Comparison of ENCODE assay signal across 24 cellular contexts in genomic region chr1:215022204-215022603, GRCh38.
DNase-seq lines count a peak whose midpoint lies in the region; TF ChIP-seq lines count a peak whose summit lies in the region.
"Had no signal": no experiment of that assay in that cellular context is flagged by ENCODE, and none has a peak within 500 bp of the region (broad histone marks: within the 10 kb centered on the region; RNA-seq: fewer than 3 reads in every experiment).

No MANE protein-coding gene starts in this region.

- TF ChIP-seq POLR2A in uterus (IDR thresholded peaks at IDR 0.05) = no peak

- H2AFZ ChIP-seq in SK-N-SH (ENCODE audit: low read depth) (peak overlapping the region; percentile 58; the same call in 1 of the 2 replicates), osteoblast (ENCODE audit: low read length) (peak overlapping the region; percentile 70)

- no peaks in the 10 kb centered on the region for H3K36me3 ChIP-seq in SK-N-SH (replicated peaks in 1 of 2; ENCODE audit: control insufficient read depth in 1 of 2, insufficient read depth in 2 of 2, low read length in 1 of 2)
- H3K36me3 ChIP-seq in osteoblast (ENCODE audit: insufficient read depth, low read length) = no peaks in the 10 kb centered on the region
- no peaks in the 10 kb centered on the region for H3K36me3 ChIP-seq in uterus
- H3K36me3 ChIP-seq: esophagus squamous epithelium, neutrophil had no signal

- H3F3A ChIP-seq in SK-N-SH (replicated peaks; ENCODE audit: insufficient read depth) = no peaks in the 10 kb centered on the region

- H3K27ac ChIP-seq in SK-N-SH (ENCODE audit: low read depth in 2 of 2, low read length in 1 of 2) (peak overlapping the region in 1 of 2 experiments; percentile 82; a peak in 2 of 4 replicates), osteoblast (ENCODE audit: low read depth, low read length) (peak overlapping the region; percentile 78), uterus (peak overlapping the region; percentile 39 to 67)
- H3K27ac ChIP-seq: KMS-11, neutrophil, psoas muscle had no signal

- WGBS in SK-N-SH (ENCODE audit: low lambda C conversion rate) = 13% methylated on average over 1 of the region's 1 CpG

- peak overlapping the region; percentile 11; the same call in 1 of the 2 replicates for H3K4me2 ChIP-seq in SK-N-SH
- H3K4me2 ChIP-seq in osteoblast (ENCODE audit: insufficient read depth, low read length) = peak overlapping the region; percentile 66
- H3K4me2 ChIP-seq: KMS-11 had no signal

- POLR2A ChIA-PET in SK-N-SH (lab: Yijun Ruan, JAX) = no interaction called here

- H3K27me3 ChIP-seq in SK-N-SH (ENCODE audit: insufficient read depth) (no peaks in the 10 kb centered on the region), osteoblast (ENCODE audit: insufficient read depth, low read length) (no peaks in the 10 kb centered on the region), uterus (no peaks in the 10 kb centered on the region)
- H3K27me3 ChIP-seq: esophagus squamous epithelium, neutrophil had no signal

- H4K20me1 ChIP-seq in SK-N-SH (ENCODE audit: insufficient read depth) (no peaks in the 10 kb centered on the region), osteoblast (ENCODE audit: insufficient read depth, low read length) (no peaks in the 10 kb centered on the region)

- no peak overlapping the region for H3K9ac ChIP-seq in SK-N-SH
- H3K9ac ChIP-seq: KMS-11 had no signal

- no peak for TF ChIP-seq EP300 in SK-N-SH (IDR thresholded peaks at IDR 0.05; ENCODE audit: borderline replicate concordance in 1 of 2, low read depth in 1 of 2, low read length in 1 of 2)

- intact Hi-C loops in uterus (cut with DNase I; ENCODE audit: low total_unique reads) = no loop called here

- no peak for TF ChIP-seq RAD21 in SK-N-SH (IDR thresholded peaks at IDR 0.05; ENCODE audit: low read length)

- TF ChIP-seq CTCF in SK-N-SH (IDR thresholded peaks at IDR 0.05) (no peak), osteoblast (IDR thresholded peaks at IDR 0.05; ENCODE audit: extremely low read depth, low read depth, low read length) (no peak), uterus (IDR thresholded peaks at IDR 0.05) (no peak)

- H3K4me1 ChIP-seq in SK-N-SH (ENCODE audit: control insufficient read depth in 1 of 2, insufficient read depth in 2 of 2, low read depth in 1 of 2, low read length in 1 of 2) = peaks cover 0 to 8% of the 10 kb centered on the region in 2 experiments; a peak in 2 of 4 replicates
- H3K4me1 ChIP-seq in osteoblast (ENCODE audit: insufficient read depth, low read length) = peaks cover 31% of the 10 kb centered on the region
- no peaks in the 10 kb centered on the region for H3K4me1 ChIP-seq in uterus
- H3K4me1 ChIP-seq: psoas muscle had no signal

- DNase-seq in SK-N-SH (no peak), fibroblast of peridontal ligament (ENCODE audit: extremely low read depth) (peak; percentile 33), osteoblast (ENCODE audit: insufficient read length, low spot score, missing footprints) (peak; percentile 27), uterus (no peak), OCI-M2 (lab: John Stamatoyannopoulos, UW; ENCODE audit: unreplicated experiment) (no peak), midbrain (lab: John Stamatoyannopoulos, UW) (no peak)
- no peak for DNase-seq in activated CD4-positive, alpha-beta T cell treated with anti-CD3 and anti-CD28 coated beads, Interleukin-2, amount 50 U/mL, for 1 hour
- DNase-seq: activated CD4-positive, alpha-beta T cell treated with anti-CD3 and anti-CD28 coated beads for 1 hour; activated CD8-positive, alpha-beta T cell treated with anti-CD3 and anti-CD28 coated beads for 36 hours; caudate nucleus; DND-41; endodermal cell; esophagus squamous epithelium; H9; NCI-H1417 treated with DMSO at 0.1 percent for 48 hours; NCI-H2081 treated with DMSO at 0.1 percent for 48 hours; NCI-H446; NCI-H774; psoas muscle; stimulated activated CD4-positive, alpha-beta T cell treated with anti-CD3 and anti-CD28 coated beads, Interleukin-1b, Interleukin-23, amount 100 ng/mL, for 48 hours; T-helper 17 cell had no signal

- no peaks in the 10 kb centered on the region for H3K9me2 ChIP-seq in SK-N-SH

- CTCF ChIA-PET in SK-N-SH (lab: Yijun Ruan, JAX) = no interaction called here

- H3K9me3 ChIP-seq in SK-N-SH (no peaks in the 10 kb centered on the region), osteoblast (ENCODE audit: low read depth, low read length) (no peaks in the 10 kb centered on the region), uterus (no peaks in the 10 kb centered on the region)
- H3K9me3 ChIP-seq: esophagus squamous epithelium, neutrophil, psoas muscle had no signal

- H3K4me3 ChIP-seq in SK-N-SH (ENCODE audit: low read depth in 2 of 2, low read length in 1 of 2) (no peak overlapping the region), osteoblast (ENCODE audit: insufficient read depth, low read length) (no peak overlapping the region), uterus (no peak overlapping the region)
- H3K4me3 ChIP-seq: esophagus squamous epithelium, psoas muscle, skin epidermis had no signal

- no peaks in the 10 kb centered on the region for H3K79me2 ChIP-seq in SK-N-SH (ENCODE audit: insufficient read depth)
- H3K79me2 ChIP-seq in osteoblast (ENCODE audit: insufficient read depth, low read length) = peaks cover 33% of the 10 kb centered on the region

TF ChIP-seq in SK-N-SH, 30 proteins besides CTCF, POLR2A, EP300 and RAD21:
- TF ChIP-seq ELF1 (IDR thresholded peaks at IDR 0.05) (no peak), TEAD4 (IDR thresholded peaks at IDR 0.05; ENCODE audit: borderline replicate concordance, insufficient read depth) (no peak), GABPA (IDR thresholded peaks at IDR 0.05; ENCODE audit: low read depth) (no peak), FOSL2 (IDR thresholded peaks at IDR 0.05; ENCODE audit: borderline replicate concordance, low read depth) (no peak), PBX3 (IDR thresholded peaks at IDR 0.05) (no peak)

Comparison
In these comparisons a context has a peak if more than half of its experiments do, and no peak if none do; other contexts are left out.
1. DNase-seq: peak in fibroblast of peridontal ligament (single experiment) and osteoblast (single experiment); none in SK-N-SH (single experiment), uterus (0 of 2), activated CD4-positive, alpha-beta T cell treated with anti-CD3 and anti-CD28 coated beads, Interleukin-2, amount 50 U/mL, for 1 hour (single experiment), OCI-M2 (single experiment) and midbrain (single experiment).